ENCODE assay signal across 8 cellular contexts in genomic region chr1:25506566-25507463, GRCh38. TPM values are rescaled to one million over a fixed set of nuclear protein-coding genes. Genes with fewer than 3 reads are reported as not detected.
DNase-seq lines count a peak whose midpoint lies in the region; ATAC-seq and TF ChIP-seq lines count a peak whose summit lies in the region.
"Not testable (repeated sequence)": the region's sequence is repeated elsewhere in the genome, so short reads cannot be mapped to it uniquely, and the experiment has no call there.

No MANE protein-coding gene starts in this region.

- peaks cover 12% of the 10 kb centered on the region for H3K36me3 Mint-ChIP-seq in CD4-positive, alpha-beta T cell (ENCODE audit: low read depth)
- not testable (repeated sequence) for H3K36me3 Mint-ChIP-seq in activated CD8-positive, alpha-beta T cell treated with anti-CD3 and anti-CD28 coated beads for 36 hours (ENCODE audit: low read depth); neural progenitor cell

- 0 out of 2 replicates have a peak overlapping the region, but pooled peaks have one; percentile 75 for H2AK5ac ChIP-seq in IMR-90 (ENCODE audit: low read depth, low read length)

- not testable (repeated sequence) for H2BK5ac ChIP-seq in IMR-90 (ENCODE audit: low read depth, low read length, poor library complexity, severe bottlenecking)

- not testable (repeated sequence) for H3K9ac ChIP-seq in IMR-90 (ENCODE audit: low read depth, low read length); neural progenitor cell

- H3K4me3 ChIP-seq in IMR-90 (ENCODE audit: insufficient read depth, low read depth, low read length): not testable (repeated sequence)
- H3K4me3 ChIP-seq in epithelial cell of proximal tubule (ENCODE audit: low read depth, low read length) (peak overlapping the region; percentile 36), neural progenitor cell (peak overlapping the region; percentile 40), transverse colon (peak overlapping the region in 3 of 4 donors; percentile 5 to 36 (median 15))

- not testable (repeated sequence) for H3K56ac ChIP-seq in IMR-90 (ENCODE audit: extremely low read depth, insufficient read depth, low read length)

- H3K27me3 ChIP-seq in CD4-positive, alpha-beta T cell (ENCODE audit: control insufficient read depth, insufficient read depth, low read length); IMR-90 (ENCODE audit: control insufficient read depth, insufficient read depth, low read length); neural progenitor cell; transverse colon: not testable (repeated sequence)

- not testable (repeated sequence) for H3K27ac ChIP-seq in CD4-positive, alpha-beta T cell (ENCODE audit: low read depth, low read length); IMR-90 (ENCODE audit: insufficient read depth, low read length); neural progenitor cell
- H3K27ac ChIP-seq in transverse colon: peak overlapping the region in 2 of 4 donors; percentile 18 to 36

- not testable (repeated sequence) for TF ChIP-seq POLR2A in IMR-90 (IDR thresholded peaks at IDR 0.05; ENCODE audit: low read depth, low read length); transverse colon (IDR thresholded peaks at IDR 0.05)

- in situ Hi-C loops in IMR-90 (cut with MboI; ENCODE audit: low sequenced_read_pairs): loop anchor here (25.0 kb wide), 1 partner anchor 95 kb away; the partner anchor contains the start of gene RHCE
- in situ Hi-C loops in transverse colon (cut with MboI; ENCODE audit: low pct_ligation_motif_present in 1 of 4, low pct_unique_long_range_greater_than_20kb in 1 of 4, low sequenced_read_pairs in 3 of 4): not testable (repeated sequence)

- TF ChIP-seq EP300 in transverse colon (IDR thresholded peaks at IDR 0.05; ENCODE audit: low read depth): not testable (repeated sequence)

- peak overlapping the region; percentile 84 for H3K27ac Mint-ChIP-seq in CD4-positive, alpha-beta T cell
- H3K27ac Mint-ChIP-seq in activated CD8-positive, alpha-beta T cell treated with anti-CD3 and anti-CD28 coated beads for 36 hours; neural progenitor cell: not testable (repeated sequence)

- POLR2A ChIA-PET in CD4-positive, alpha-beta T cell (lab: Charles Lee): interaction anchor here (1.1 to 4.8 kb wide), 5 partner anchors 13 to 260 kb away, joined by 3 to 34 read pairs (median 5); partner anchors contain the start of gene RSRP1
- POLR2A ChIA-PET in IMR-90 (lab: Charles Lee; ENCODE audit: unreplicated experiment): not testable (repeated sequence)
- POLR2A ChIA-PET in activated CD8-positive, alpha-beta T cell treated with anti-CD3 and anti-CD28 coated beads for 36 hours (lab: Charles Lee): interaction anchor here (1.0 kb wide), 1 partner anchor 12 kb away, joined by 3 read pairs; no protein-coding TSS in a partner anchor

- not testable (repeated sequence) for H2BK20ac ChIP-seq in IMR-90 (ENCODE audit: low read depth, low read length)

- intact Hi-C loops in CD4-positive, alpha-beta T cell (cut with DNase I, micrococcal nuclease): loop anchor here in 1 of 2 experiments (10.0 kb wide), 1 partner anchor 58 kb away; no protein-coding TSS in a partner anchor
- intact Hi-C loops in IMR-90 (cut with micrococcal nuclease); activated CD8-positive, alpha-beta T cell treated with anti-CD3 and anti-CD28 coated beads for 36 hours (cut with micrococcal nuclease); left colon (cut with DNase I, micrococcal nuclease); transverse colon (cut with DNase I; ENCODE audit: low total_unique reads): not testable (repeated sequence)

- not testable (repeated sequence) for H3K9me3 Mint-ChIP-seq in CD4-positive, alpha-beta T cell; activated CD8-positive, alpha-beta T cell treated with anti-CD3 and anti-CD28 coated beads for 36 hours; neural progenitor cell

- not testable (repeated sequence) for H4K91ac ChIP-seq in IMR-90 (ENCODE audit: insufficient read depth, low read depth, low read length)

- ATAC-seq in CD4-positive, alpha-beta T cell (ENCODE audit: poor library complexity); IMR-90 (ENCODE audit: low read depth); activated CD8-positive, alpha-beta T cell treated with anti-CD3 and anti-CD28 coated beads for 36 hours: not testable (repeated sequence)
- peak; percentile 13 for ATAC-seq in left colon

- not testable (repeated sequence) for BruUV-seq in IMR-90 (replicated peaks; lab: Mats Ljungman, UMichigan)

- H2AFZ ChIP-seq in IMR-90 (replicated peaks; ENCODE audit: low read length, poor library complexity): not testable (repeated sequence)
- H2AFZ ChIP-seq in neural progenitor cell (replicated peaks): peak overlapping the region; percentile 87

- 0 out of 2 replicates have a peak overlapping the region, but pooled peaks have one; percentile 3 for H3K18ac ChIP-seq in IMR-90 (ENCODE audit: low read depth, low read length)

- peaks cover 34% of the 10 kb centered on the region for H3K4me1 Mint-ChIP-seq in CD4-positive, alpha-beta T cell (ENCODE audit: low read depth)
- H3K4me1 Mint-ChIP-seq in activated CD8-positive, alpha-beta T cell treated with anti-CD3 and anti-CD28 coated beads for 36 hours (ENCODE audit: low read depth): peaks cover 14% of the 10 kb centered on the region
- peaks cover 10% of the 10 kb centered on the region for H3K4me1 Mint-ChIP-seq in neural progenitor cell

- not testable (repeated sequence) for H3K14ac ChIP-seq in IMR-90 (replicated peaks; ENCODE audit: low read depth, low read length)

- not testable (repeated sequence) for H2AK9ac ChIP-seq in IMR-90 (replicated peaks; ENCODE audit: low read depth, low read length, poor library complexity)

- H3K4me3 Mint-ChIP-seq in CD4-positive, alpha-beta T cell: peak overlapping the region; percentile 80
- H3K4me3 Mint-ChIP-seq in activated CD8-positive, alpha-beta T cell treated with anti-CD3 and anti-CD28 coated beads for 36 hours: peak overlapping the region; percentile 33
- H3K4me3 Mint-ChIP-seq in neural progenitor cell: peak overlapping the region; percentile 43

- dilution Hi-C loops in IMR-90 (cut with HindIII; ENCODE audit: low sequenced_read_pairs, unreplicated experiment): not testable (repeated sequence)

- H3K9me3 ChIP-seq in CD4-positive, alpha-beta T cell (ENCODE audit: control insufficient read depth, low read length); IMR-90 (ENCODE audit: control insufficient read depth, insufficient read depth, low read length); neural progenitor cell (ENCODE audit: low read depth); transverse colon: not testable (repeated sequence)

- H3K23ac ChIP-seq in IMR-90 (ENCODE audit: low read depth, low read length): not testable (repeated sequence)

- peak overlapping the region; percentile 29; the same call in 1 of the 2 replicates for H3K4ac ChIP-seq in IMR-90 (ENCODE audit: low read depth, low read length)

- not testable (repeated sequence) for H3K9me1 ChIP-seq in IMR-90 (ENCODE audit: insufficient read depth, low read length)

- not testable (repeated sequence) for H3F3A ChIP-seq in neural progenitor cell (ENCODE audit: low read depth)

- not testable (repeated sequence) for TF ChIP-seq CTCF in CD4-positive, alpha-beta T cell (IDR thresholded peaks at IDR 0.05); IMR-90 (conservative IDR thresholded peaks at IDR 0.05; ENCODE audit: low read depth, low read length); activated CD8-positive, alpha-beta T cell treated with anti-CD3 and anti-CD28 coated beads for 36 hours (IDR thresholded peaks at IDR 0.05); epithelial cell of proximal tubule (conservative IDR thresholded peaks at IDR 0.05; ENCODE audit: low read depth, low read length); neural progenitor cell (IDR thresholded peaks at IDR 0.05); transverse colon (IDR thresholded peaks at IDR 0.05)

- H3K79me2 ChIP-seq in neural progenitor cell (ENCODE audit: low read depth): not testable (repeated sequence)

- 52% methylated on average over 8 of the region's 37 CpGs; no CpG with 5 or more reads in 1 of the 2 experiments for WGBS in IMR-90 (ENCODE audit: extremely low coverage in 2 of 2, insufficient read length in 1 of 2), 2 experiments
- WGBS in transverse colon (ENCODE audit: low coverage in 1 of 2), 2 donors: 58% methylated on average over 30 of the region's 37 CpGs; no CpG with 5 or more reads in 1 of the 2 donors

- peak overlapping the region; percentile 70; the same call in 1 of the 3 replicates for H2BK15ac ChIP-seq in IMR-90 (ENCODE audit: low read depth, low read length)

- H3K36me3 ChIP-seq in IMR-90 (ENCODE audit: control insufficient read depth, insufficient read depth, low read length); neural progenitor cell; transverse colon: not testable (repeated sequence)

- not testable (repeated sequence) for H4K5ac ChIP-seq in IMR-90 (ENCODE audit: low read depth, low read length)

- not testable (repeated sequence) for H3K27me3 Mint-ChIP-seq in CD4-positive, alpha-beta T cell; activated CD8-positive, alpha-beta T cell treated with anti-CD3 and anti-CD28 coated beads for 36 hours; neural progenitor cell (ENCODE audit: insufficient read depth, low read depth)

- TF ChIP-seq RAD21 in IMR-90 (IDR thresholded peaks at IDR 0.05; ENCODE audit: low read length): not testable (repeated sequence)

- CTCF ChIA-PET in CD4-positive, alpha-beta T cell (lab: Charles Lee): interaction anchor here (1.3 kb wide), 1 partner anchor 14 kb away, joined by 3 read pairs; no protein-coding TSS in a partner anchor
- CTCF ChIA-PET in IMR-90 (lab: Yijun Ruan, JAX): not testable (repeated sequence)
- CTCF ChIA-PET in activated CD8-positive, alpha-beta T cell treated with anti-CD3 and anti-CD28 coated beads for 36 hours (lab: Charles Lee): interaction anchor here (1.2 to 6.9 kb wide), 5 partner anchors 13 to 66 kb away, joined by 3 to 77 read pairs (median 8); no protein-coding TSS in a partner anchor

- peak; percentile 21 to 63 (median 53) for DNase-seq in CD4-positive, alpha-beta T cell
- not testable (repeated sequence) for DNase-seq in IMR-90; activated CD8-positive, alpha-beta T cell treated with anti-CD3 and anti-CD28 coated beads for 36 hours; epithelial cell of proximal tubule (ENCODE audit: low read depth); neural progenitor cell (ENCODE audit: low spot score)
- DNase-seq in activated gamma-delta T cell treated with Interleukin-2 at 50 U/mL for 16 hours (peak; percentile 32), left colon (peak; percentile 54 to 63), transverse colon (peak; percentile 55)

- H3K4me1 ChIP-seq in IMR-90 (ENCODE audit: control insufficient read depth, insufficient read depth, low read length) (peaks cover 27% of the 10 kb centered on the region), transverse colon (peaks cover 0 to 28% (median 3%) of the 10 kb centered on the region in 4 donors)
- H3K4me1 ChIP-seq in neural progenitor cell: not testable (repeated sequence)

- H4K8ac ChIP-seq in IMR-90 (ENCODE audit: low read depth in 2 of 2, low read length in 2 of 2): not testable (repeated sequence)

- H3K79me1 ChIP-seq in IMR-90 (ENCODE audit: low read depth in 1 of 2, low read length in 2 of 2): not testable (repeated sequence)

- not testable (repeated sequence) for H3K4me2 ChIP-seq in IMR-90 (ENCODE audit: low read depth, low read length)
- H3K4me2 ChIP-seq in neural progenitor cell: peak overlapping the region; percentile 79

- H2BK120ac ChIP-seq in IMR-90 (ENCODE audit: low read depth, low read length): not testable (repeated sequence)

- not testable (repeated sequence) for H4K20me1 ChIP-seq in IMR-90 (ENCODE audit: insufficient read depth, low read length); neural progenitor cell (ENCODE audit: low read depth)

RNA-seq across cellular contexts. Expression of gene LDLRAP1, which starts 36.6 kb away (rescaled TPM):
- 10 to 100 TPM; 70.5 to 73.5 TPM for total RNA-seq in CD4-positive, alpha-beta T cell
- 3.6 and 4.5 TPM in 2 replicates for total RNA-seq in IMR-90 (2012; rRNA removed)
- polyA plus RNA-seq in IMR-90 (2012; rRNA removed): 13.5 and 14.4 TPM in 2 replicates
- polyA plus RNA-seq in IMR-90 (2012; cell fraction: cytosol; rRNA removed): 9.9 and 15.1 TPM in 2 replicates
- 19.7 and 24.6 TPM in 2 replicates for polyA plus RNA-seq in IMR-90 (2012; cell fraction: nucleus; rRNA removed; ENCODE audit: low replicate concordance)
- 10 to 100 TPM; 13.4 to 14.5 TPM for total RNA-seq in activated CD8-positive, alpha-beta T cell treated with anti-CD3 and anti-CD28 coated beads for 36 hours
- 6.1 and 14.0 TPM in 2 replicates for total RNA-seq in epithelial cell of proximal tubule
- total RNA-seq in left colon: 10 to 100 TPM; 37.7 to 40.2 TPM
- 6.5 and 8.6 TPM in 2 replicates for total RNA-seq in neural progenitor cell (ENCODE audit: low replicate concordance)
- 10 to 100 TPM; 24.9 to 75.6 (median 37.8) TPM for total RNA-seq in transverse colon
